ENCODE assay signal across 8 cellular contexts in the genomic region with DNA sequence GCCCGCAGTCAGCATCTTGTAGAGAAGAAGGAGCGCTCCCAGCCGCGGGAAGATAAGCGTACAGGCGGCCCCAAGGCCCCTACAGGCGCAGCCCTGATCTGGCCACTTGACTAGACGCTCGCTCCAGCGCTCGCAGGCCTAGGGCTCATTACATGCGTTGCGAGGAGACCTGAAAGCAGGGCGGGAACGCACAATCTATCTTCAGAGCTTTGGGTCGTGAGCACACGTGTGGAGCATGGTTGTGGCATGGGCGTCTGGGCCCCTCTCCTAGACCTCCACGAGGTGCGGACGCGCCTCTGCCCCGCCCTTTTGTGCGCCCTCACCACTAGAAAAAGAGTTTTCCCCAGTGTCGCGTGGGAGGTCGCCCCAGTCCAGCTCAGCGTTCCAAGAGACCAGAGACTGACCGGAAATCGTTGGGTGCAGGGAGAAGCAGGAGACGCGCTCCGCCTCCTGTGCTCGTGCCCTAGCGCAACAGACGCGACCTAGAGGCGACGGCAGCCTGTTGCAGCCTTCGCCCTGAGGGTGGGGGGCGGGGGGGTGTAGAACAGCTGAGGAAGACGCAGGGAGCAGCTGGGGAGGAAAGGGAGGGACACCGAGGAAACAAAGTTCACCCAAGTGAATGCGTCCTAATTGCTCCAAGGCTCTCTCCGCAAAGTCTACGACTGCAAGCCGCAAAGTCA. TPM values are rescaled to one million over a fixed set of nuclear protein-coding genes. Genes with fewer than 3 reads are reported as not detected.
DNase-seq lines count a peak whose midpoint lies in the region; ATAC-seq, FAIRE-seq and TF ChIP-seq lines count a peak whose summit lies in the region.

No MANE protein-coding gene starts in this region.

- CTCF ChIA-PET in CD8-positive, alpha-beta memory T cell (lab: Charles Lee), result interaction anchor here (2.1 kb wide), 1 partner anchor 15 kb away, joined by 8 read pairs; no protein-coding TSS in a partner anchor
- CTCF ChIA-PET in activated CD8-positive, alpha-beta T cell treated with anti-CD3 and anti-CD28 coated beads, Interleukin-2, amount 10 ng/mL, durations not matched to agents 7 days and 5 days (lab: Charles Lee), result no interaction called here

- FAIRE-seq in GM12892 (lab: Jason Lieb, UNC), result no peak

- H3K27me3 ChIP-seq in CD8-positive, alpha-beta memory T cell (ENCODE audit: insufficient read depth, low read length, poor library complexity, severe bottlenecking), result peaks cover 24% of the 10 kb centered on the region
- peaks cover 0 to 95% (median 54%) of the 10 kb centered on the region in 7 donors for H3K27me3 ChIP-seq in heart right ventricle

- peaks cover 29% of the 10 kb centered on the region for H3K4me1 ChIP-seq in CD8-positive, alpha-beta memory T cell (ENCODE audit: insufficient read depth, low read length)
- H3K4me1 ChIP-seq in heart right ventricle, result peaks cover 3 to 42% (median 29%) of the 10 kb centered on the region in 9 donors

- H3K4me3 Mint-ChIP-seq in CD8-positive, alpha-beta memory T cell, result peak overlapping the region; percentile 7 to 84 (median 60)
- peak overlapping the region; percentile 22 for H3K4me3 Mint-ChIP-seq in activated CD8-positive, alpha-beta T cell treated with anti-CD3 and anti-CD28 coated beads, Interleukin-2, amount 10 ng/mL, durations not matched to agents 7 days and 5 days

- WGBS in heart right ventricle, 2 donors, result 1 to 3% methylated on average over 47 of the region's 47 CpGs

- H3K36me3 Mint-ChIP-seq in CD8-positive, alpha-beta memory T cell, result peaks cover 0 to 4% (median 0%) of the 10 kb centered on the region in 3 donors
- peaks cover 4% of the 10 kb centered on the region for H3K36me3 Mint-ChIP-seq in activated CD8-positive, alpha-beta T cell treated with anti-CD3 and anti-CD28 coated beads, Interleukin-2, amount 10 ng/mL, durations not matched to agents 7 days and 5 days (ENCODE audit: low read depth)

- no peak for ATAC-seq in activated CD8-positive, alpha-beta T cell treated with anti-CD3 and anti-CD28 coated beads, Interleukin-2, amount 10 ng/mL, durations not matched to agents 7 days and 5 days
- ATAC-seq in heart right ventricle (peak; percentile 75 to 90 (median 88)), GM21447 (IDR thresholded peaks at IDR 0.05; ENCODE audit: unreplicated experiment) (no peak), HG02678 (IDR thresholded peaks at IDR 0.05; ENCODE audit: unreplicated experiment) (no peak)

- peaks cover 0 to 5% (median 0%) of the 10 kb centered on the region in 5 donors for H3K9me3 Mint-ChIP-seq in CD8-positive, alpha-beta memory T cell
- H3K9me3 Mint-ChIP-seq in activated CD8-positive, alpha-beta T cell treated with anti-CD3 and anti-CD28 coated beads, Interleukin-2, amount 10 ng/mL, durations not matched to agents 7 days and 5 days (ENCODE audit: insufficient read depth), result no peaks in the 10 kb centered on the region

- peaks cover 25 to 42% (median 37%) of the 10 kb centered on the region in 3 donors for H3K4me1 Mint-ChIP-seq in CD8-positive, alpha-beta memory T cell
- peaks cover 37% of the 10 kb centered on the region for H3K4me1 Mint-ChIP-seq in activated CD8-positive, alpha-beta T cell treated with anti-CD3 and anti-CD28 coated beads, Interleukin-2, amount 10 ng/mL, durations not matched to agents 7 days and 5 days (ENCODE audit: low read depth)

- no peak overlapping the region for H3K4me3 ChIP-seq in CD8-positive, alpha-beta memory T cell (ENCODE audit: low read length)
- peak overlapping the region; percentile 16 to 62 (median 48) for H3K4me3 ChIP-seq in heart right ventricle

- peak in 2 of 5 donors; percentile 7 to 47 for DNase-seq in CD8-positive, alpha-beta memory T cell
- DNase-seq in activated CD8-positive, alpha-beta T cell treated with anti-CD3 and anti-CD28 coated beads, Interleukin-2, amount 10 ng/mL, durations not matched to agents 7 days and 5 days, result no peak
- DNase-seq in heart right ventricle (peak; percentile 57 to 76), posterior vena cava (ENCODE audit: low spot score) (peak; percentile 86), NCI-H446 treated with DMSO at 0.1 percent for 48 hours (lab: John Stamatoyannopoulos, UW) (no peak), GM12892 (ENCODE audit: insufficient read length) (no peak)

- H3K27ac ChIP-seq in CD8-positive, alpha-beta memory T cell (ENCODE audit: low read depth, low read length), result no peak overlapping the region
- peak overlapping the region in 9 of 10 donors; percentile 44 to 82 (median 61) for H3K27ac ChIP-seq in heart right ventricle

- peak overlapping the region in 1 of 8 donors; percentile 68 for H3K27ac Mint-ChIP-seq in CD8-positive, alpha-beta memory T cell
- no peak overlapping the region for H3K27ac Mint-ChIP-seq in activated CD8-positive, alpha-beta T cell treated with anti-CD3 and anti-CD28 coated beads, Interleukin-2, amount 10 ng/mL, durations not matched to agents 7 days and 5 days

- intact Hi-C loops in heart right ventricle (cut with DNase I) (loop anchor here in 1 of 10 donors (10.0 kb wide), 1 partner anchor 265 kb away; no protein-coding TSS in a partner anchor), posterior vena cava (cut with DNase I) (no loop called here)

- peaks cover 47 to 83% of the 10 kb centered on the region in 2 donors for H3K27me3 Mint-ChIP-seq in CD8-positive, alpha-beta memory T cell
- peaks cover 75% of the 10 kb centered on the region for H3K27me3 Mint-ChIP-seq in activated CD8-positive, alpha-beta T cell treated with anti-CD3 and anti-CD28 coated beads, Interleukin-2, amount 10 ng/mL, durations not matched to agents 7 days and 5 days (ENCODE audit: low read depth)

- H3K36me3 ChIP-seq in CD8-positive, alpha-beta memory T cell (ENCODE audit: insufficient read depth, low read length), result no peaks in the 10 kb centered on the region
- no peaks in the 10 kb centered on the region for H3K36me3 ChIP-seq in heart right ventricle

- TF ChIP-seq CTCF in heart right ventricle (IDR thresholded peaks at IDR 0.05), result peak in 5 of 9 donors; percentile 10 to 41 (median 28)

- H3K9me3 ChIP-seq in CD8-positive, alpha-beta memory T cell (ENCODE audit: low read length), result no peaks in the 10 kb centered on the region
- no peaks in the 10 kb centered on the region for H3K9me3 ChIP-seq in heart right ventricle

- no peak for TF ChIP-seq POLR2A in GM12892 (IDR thresholded peaks at IDR 0.05; ENCODE audit: low read depth, low read length)

- POLR2A ChIA-PET in CD8-positive, alpha-beta memory T cell (lab: Charles Lee), result no interaction called here
- POLR2A ChIA-PET in activated CD8-positive, alpha-beta T cell treated with anti-CD3 and anti-CD28 coated beads, Interleukin-2, amount 10 ng/mL, durations not matched to agents 7 days and 5 days (lab: Charles Lee), result no interaction called here

RNA-seq across cellular contexts. Expression of gene NR4A2, which starts 12.6 kb away (rescaled TPM):
- total RNA-seq in CD8-positive, alpha-beta memory T cell, result 10 to 100 TPM; 19.7 to 21.9 TPM
- polyA plus RNA-seq in CD8-positive, alpha-beta memory T cell, result 25.5 TPM
- total RNA-seq in activated CD8-positive, alpha-beta T cell treated with anti-CD3 and anti-CD28 coated beads, Interleukin-2, amount 10 ng/mL, durations not matched to agents 7 days and 5 days, result 1 to 10 TPM; 1.9 to 2.0 TPM
- 10 to 100 TPM in 2 of 10 donors, 1 to 10 TPM in 8; 1.2 to 31.2 (median 5.3) TPM for total RNA-seq in heart right ventricle
- polyA plus RNA-seq in heart right ventricle, result 1 to 10 TPM; 1.1 to 6.3 TPM
- total RNA-seq in posterior vena cava, result 10 to 100 TPM in 1 of 2 donors, 1 to 10 TPM in 1; 7.8 to 15.5 TPM
- 0.68 TPM for polyA plus RNA-seq in GM12892 (2012; ENCODE audit: missing spikeins)

Comparison
In these comparisons a context has a peak if more than half of its experiments do, and no peak if none do; other contexts are left out.
1. DNase-seq: peak in heart right ventricle (2 of 2) and posterior vena cava (single experiment); none in activated CD8-positive, alpha-beta T cell treated with anti-CD3 and anti-CD28 coated beads, Interleukin-2, amount 10 ng/mL, durations not matched to agents 7 days and 5 days (single experiment), NCI-H446 treated with DMSO at 0.1 percent for 48 hours (single experiment) and GM12892 (single experiment).
2. ATAC-seq: peak in heart right ventricle (8 of 8); none in activated CD8-positive, alpha-beta T cell treated with anti-CD3 and anti-CD28 coated beads, Interleukin-2, amount 10 ng/mL, durations not matched to agents 7 days and 5 days (single experiment), GM21447 (single experiment) and HG02678 (single experiment).